In genomic region chr1:151047591-151047924, GRCh38 we compare ENCODE assay signal across 8 cellular contexts. TPM values are rescaled to one million over a fixed set of nuclear protein-coding genes. Genes with fewer than 3 reads are reported as not detected.
DNase-seq lines count a peak whose midpoint lies in the region; ATAC-seq and TF ChIP-seq lines count a peak whose summit lies in the region.

C1orf56 (plus strand) TSS chr1:151047751; CDS start chr1:151047848, 97 bp downstream.

- H3K27ac ChIP-seq in stomach smooth muscle (ENCODE audit: low read length), result peak within 1 kb of the TSS; percentile 88

- H3K36me3 ChIP-seq in stomach smooth muscle (ENCODE audit: control insufficient read depth in 2 of 2, insufficient read depth in 2 of 2, low read length in 2 of 2), result peaks cover 9 to 10% of the 10 kb centered on the region in 2 donors

- TF ChIP-seq CTCF in epithelial cell of proximal tubule (conservative IDR thresholded peaks at IDR 0.05; ENCODE audit: low read depth, low read length), result no peak

- peaks cover 16% of the 10 kb centered on the region for H3K4me1 ChIP-seq in stomach smooth muscle (ENCODE audit: control insufficient read depth, insufficient read depth, low read length)

- peak; percentile 34 for DNase-seq in NCI-H2107 treated with DMSO at 0.1 percent for 48 hours (lab: John Stamatoyannopoulos, UW; ENCODE audit: unreplicated experiment)
- no peak for DNase-seq in NCI-H2107 (lab: John Stamatoyannopoulos, UW)
- DNase-seq in NCI-H69 (lab: John Stamatoyannopoulos, UW), result peak; percentile 93
- peak; percentile 51 for DNase-seq in activated T-cell treated with anti-CD3 and anti-CD28 coated beads for 48 hours (ENCODE audit: low read depth)
- DNase-seq in epithelial cell of proximal tubule (ENCODE audit: low read depth), result no peak
- DNase-seq in midbrain (lab: John Stamatoyannopoulos, UW), result peak; percentile 86

- peak; percentile 50 for ATAC-seq in HG03108 (IDR thresholded peaks at IDR 0.05; ENCODE audit: unreplicated experiment)

- no peaks in the 10 kb centered on the region for H3K27me3 ChIP-seq in stomach smooth muscle (ENCODE audit: control insufficient read depth in 1 of 2, insufficient read depth in 2 of 2, low read length in 2 of 2)

- H3K9ac ChIP-seq in stomach smooth muscle (ENCODE audit: low read length in 2 of 2), result peak within 1 kb of the TSS; percentile 76 to 88

- peak within 1 kb of the TSS; percentile 73 for H3K4me3 ChIP-seq in epithelial cell of proximal tubule (ENCODE audit: low read depth, low read length)
- peak within 1 kb of the TSS; percentile 86 to 91 for H3K4me3 ChIP-seq in stomach smooth muscle (ENCODE audit: low read length in 2 of 2)

- no peaks in the 10 kb centered on the region for H3K9me3 ChIP-seq in stomach smooth muscle (ENCODE audit: control insufficient read depth in 2 of 2, low read length in 2 of 2)

RNA-seq across cellular contexts. Expression of gene C1orf56, which starts in this region (rescaled TPM):
- total RNA-seq in epithelial cell of proximal tubule, result 3.0 and 3.1 TPM in 2 replicates

Comparison
In these comparisons a context has a peak if more than half of its experiments do, and no peak if none do; other contexts are left out.
1. DNase-seq: peak in NCI-H2107 treated with DMSO at 0.1 percent for 48 hours (single experiment), NCI-H69 (single experiment), activated T-cell treated with anti-CD3 and anti-CD28 coated beads for 48 hours (single experiment) and midbrain (single experiment); none in NCI-H2107 (single experiment) and epithelial cell of proximal tubule (single experiment).